10 cellular contexts compared by ENCODE assay signal in the genomic region with DNA sequence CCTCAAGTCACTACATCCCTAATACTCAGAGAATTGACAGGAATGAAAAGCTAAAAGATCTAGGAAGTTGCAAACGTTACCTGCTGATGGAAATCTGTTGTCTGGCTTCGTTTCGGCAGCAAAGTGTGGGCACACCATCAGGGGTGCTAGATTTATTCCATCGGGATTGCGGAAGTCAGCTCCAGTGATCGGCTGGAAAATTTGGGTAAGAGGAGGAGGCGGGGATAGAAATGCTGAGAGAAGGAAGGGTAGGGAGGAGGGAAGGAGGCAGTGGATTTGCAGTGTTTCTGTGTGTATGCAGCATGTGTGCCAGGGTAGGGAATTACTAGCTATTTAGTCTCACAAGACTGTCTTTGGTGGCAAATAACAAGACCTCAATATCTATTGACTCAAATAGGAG.
DNase-seq lines count a peak whose midpoint lies in the region; ATAC-seq and TF ChIP-seq lines count a peak whose summit lies in the region.
"Had no signal": no experiment of that assay in that cellular context is flagged by ENCODE, and none has a peak within 500 bp of the region (broad histone marks: within the 10 kb centered on the region; RNA-seq: fewer than 3 reads in every experiment).

A gene (minus strand): TSS at position 127 of the 400 bp plus-strand sequence. CDS start 1,455 bp downstream, outside the sequence.

- H4K20me1 ChIP-seq in BLaER1 treated with 17β-estradiol and CSF1 and Interleukin-3, amounts not matched to agents 10 nM and 100 nM = no peaks in the 10 kb centered on the region

- H3K9me3 ChIP-seq in BLaER1 treated with 17β-estradiol and CSF1 and Interleukin-3, amounts not matched to agents 10 nM and 100 nM (replicated peaks in 1 of 11) = no peaks in the 10 kb centered on the region
- H3K9me3 ChIP-seq: SJCRH30 had no signal

- peak within 1 kb of the TSS in 1 of 11 experiments; percentile 0; a peak in 2 of 22 replicates for H3K27ac ChIP-seq in BLaER1 treated with 17β-estradiol and CSF1 and Interleukin-3, amounts not matched to agents 10 nM and 100 nM
- H3K27ac ChIP-seq: SJCRH30 had no signal

- H3K4me3 ChIP-seq in BLaER1 treated with 17β-estradiol and CSF1 and Interleukin-3, amounts not matched to agents 10 nM and 100 nM = no peak within 1 kb of the TSS
- H3K4me3 ChIP-seq in WI38 (ENCODE audit: low read depth, low read length) = peak within 1 kb of the TSS; percentile 58
- peak within 1 kb of the TSS; percentile 17 for H3K4me3 ChIP-seq in retinal pigment epithelial cell (ENCODE audit: low read length)
- H3K4me3 ChIP-seq: SJCRH30 had no signal

- DNase-seq in head of caudate nucleus (peak in 22 of 42 donors; percentile 3 to 55 (median 24)), retinal pigment epithelial cell (ENCODE audit: low read depth) (no peak), HK-2 (ENCODE audit: unreplicated experiment) (no peak), NCI-H2081 (lab: John Stamatoyannopoulos, UW) (no peak), NOMO-1 treated with dmso at 0.1 percent for 144 hours (lab: John Stamatoyannopoulos, UW; ENCODE audit: unreplicated experiment) (no peak)
- DNase-seq: SJCRH30 had no signal

- H3K27me3 ChIP-seq in BLaER1 treated with 17β-estradiol and CSF1 and Interleukin-3, amounts not matched to agents 10 nM and 100 nM = no peaks in the 10 kb centered on the region
- H3K27me3 ChIP-seq: SJCRH30 had no signal

- TF ChIP-seq CTCF in WI38 (IDR thresholded peaks at IDR 0.05; ENCODE audit: low read depth, low read length) (no peak), retinal pigment epithelial cell (conservative IDR thresholded peaks at IDR 0.05; ENCODE audit: low read depth, low read length) (no peak)

- intact Hi-C loops in head of caudate nucleus (cut with DNase I) = no loop called here

- H3K4me2 ChIP-seq in BLaER1 treated with 17β-estradiol and CSF1 and Interleukin-3, amounts not matched to agents 10 nM and 100 nM = peak within 1 kb of the TSS in 6 of 11 experiments; percentile 15 to 71 (median 44); a peak in 11 of 22 replicates

- H3K9ac ChIP-seq in BLaER1 treated with 17β-estradiol and CSF1 and Interleukin-3, amounts not matched to agents 10 nM and 100 nM = no peak within 1 kb of the TSS

- H3K4me1 ChIP-seq in BLaER1 treated with 17β-estradiol and CSF1 and Interleukin-3, amounts not matched to agents 10 nM and 100 nM = peaks cover 0 to 36% (median 9%) of the 10 kb centered on the region in 10 experiments; a peak in 13 of 20 replicates
- H3K4me1 ChIP-seq: SJCRH30 had no signal

- ATAC-seq in HG03175 (IDR thresholded peaks at IDR 0.05; ENCODE audit: unreplicated experiment) = no peak
- ATAC-seq: activated naive CD4-positive, alpha-beta T cell treated with anti-CD3 and anti-CD28 coated beads, Interleukin-2, amount 50 U/mL, for 72 hours had no signal

- H3K36me3 ChIP-seq in BLaER1 treated with 17β-estradiol and CSF1 and Interleukin-3, amounts not matched to agents 10 nM and 100 nM = peaks cover 31 to 60% (median 40%) of the 10 kb centered on the region in 11 experiments

Comparison
In these comparisons a context has a peak if more than half of its experiments do, and no peak if none do; other contexts are left out.
1. H3K4me3 ChIP-seq: peak in WI38 (single experiment) and retinal pigment epithelial cell (single experiment); none in BLaER1 treated with 17β-estradiol and CSF1 and Interleukin-3, amounts not matched to agents 10 nM and 100 nM (0 of 10).
2. DNase-seq: peak in head of caudate nucleus (22 of 42); none in retinal pigment epithelial cell (single experiment), HK-2 (single experiment), NCI-H2081 (0 of 2) and NOMO-1 treated with dmso at 0.1 percent for 144 hours (single experiment).